Comparison of ENCODE assay signal across 9 cellular contexts in the genomic region with DNA sequence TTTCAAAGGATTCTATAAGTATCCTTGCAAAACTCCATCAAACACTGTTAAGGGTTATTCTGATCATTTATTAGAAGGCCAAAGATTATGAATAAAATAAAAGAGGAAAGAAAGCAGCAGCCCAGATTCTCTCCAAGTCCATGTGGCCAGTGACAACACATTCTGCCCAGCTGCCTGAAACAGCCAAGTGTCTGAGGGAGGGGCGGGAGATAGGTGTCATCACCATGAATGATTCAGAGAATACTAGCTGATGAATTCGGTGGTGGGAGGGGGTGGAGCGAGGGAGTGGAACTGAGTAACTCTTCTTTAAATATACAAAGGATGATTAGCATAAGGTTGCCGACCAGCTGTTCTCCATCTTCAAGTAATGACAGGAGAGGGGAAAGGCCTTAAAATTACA. TPM values are rescaled to one million over a fixed set of nuclear protein-coding genes. Genes with fewer than 3 reads are reported as not detected.
DNase-seq lines count a peak whose midpoint lies in the region; ATAC-seq lines count a peak whose summit lies in the region.
"Had no signal": no experiment of that assay in that cellular context is flagged by ENCODE, and none has a peak within 500 bp of the region (broad histone marks: within the 10 kb centered on the region; RNA-seq: fewer than 3 reads in every experiment).

No MANE protein-coding gene starts in this region.

- H3K27ac Mint-ChIP-seq in T-helper 2 cell treated with Interferon-gamma antibody and Interleukin-4, amounts not matched to agents 5 μg/mL and 100 μg/mL, for 36 hours, result no peak overlapping the region
- no peak overlapping the region for H3K27ac Mint-ChIP-seq in effector memory CD8-positive, alpha-beta T cell

- H3K36me3 Mint-ChIP-seq in T-helper 2 cell treated with Interferon-gamma antibody and Interleukin-4, amounts not matched to agents 5 μg/mL and 100 μg/mL, for 36 hours (ENCODE audit: low read depth), result peaks cover 22% of the 10 kb centered on the region
- H3K36me3 Mint-ChIP-seq in effector memory CD8-positive, alpha-beta T cell (ENCODE audit: insufficient read depth), result no peaks in the 10 kb centered on the region

- intact Hi-C loops in left ventricle myocardium superior (cut with micrococcal nuclease), result no loop called here

- H3K4me3 Mint-ChIP-seq in T-helper 2 cell treated with Interferon-gamma antibody and Interleukin-4, amounts not matched to agents 5 μg/mL and 100 μg/mL, for 36 hours, result no peak overlapping the region
- H3K4me3 Mint-ChIP-seq in effector memory CD8-positive, alpha-beta T cell, result no peak overlapping the region

- H3K4me1 Mint-ChIP-seq in T-helper 2 cell treated with Interferon-gamma antibody and Interleukin-4, amounts not matched to agents 5 μg/mL and 100 μg/mL, for 36 hours (ENCODE audit: low read depth), result peaks cover 32% of the 10 kb centered on the region
- H3K4me1 Mint-ChIP-seq in effector memory CD8-positive, alpha-beta T cell (ENCODE audit: low read depth in 2 of 2), result no peaks in the 10 kb centered on the region

- peak; percentile 57 for DNase-seq in T-helper 2 cell treated with Interferon-gamma antibody and Interleukin-4, amounts not matched to agents 5 μg/mL and 100 μg/mL, for 36 hours (ENCODE audit: low spot score)
- DNase-seq in T-helper 2 cell, result no peak
- DNase-seq in activated CD4-positive, alpha-beta T cell treated with anti-CD3 and anti-CD28 coated beads, Interleukin-2, amount 50 U/mL, for 48 hours, result peak; percentile 24 to 29
- DNase-seq in left ventricle myocardium superior, result peak; percentile 48
- DNase-seq in stimulated activated CD8-positive, alpha-beta memory T cell treated with anti-CD3 and anti-CD28 coated beads, Interleukin-4, amount 100 ng/mL, for 24 hours (ENCODE audit: low read depth), result peak; percentile 3
- DNase-seq in effector memory CD8-positive, alpha-beta T cell, result no peak
- no peak for DNase-seq in SHP77 (lab: John Stamatoyannopoulos, UW)
- DNase-seq: lower lobe of right lung had no signal

- no peaks in the 10 kb centered on the region for H3K9me3 Mint-ChIP-seq in T-helper 2 cell treated with Interferon-gamma antibody and Interleukin-4, amounts not matched to agents 5 μg/mL and 100 μg/mL, for 36 hours
- no peaks in the 10 kb centered on the region for H3K9me3 Mint-ChIP-seq in effector memory CD8-positive, alpha-beta T cell

- ATAC-seq in left ventricle myocardium superior (peak; percentile 71), HG02852 (IDR thresholded peaks at IDR 0.05; ENCODE audit: unreplicated experiment) (no peak)
- ATAC-seq in effector memory CD8-positive, alpha-beta T cell (replicated peaks), result no peak

- no peaks in the 10 kb centered on the region for H3K27me3 Mint-ChIP-seq in T-helper 2 cell treated with Interferon-gamma antibody and Interleukin-4, amounts not matched to agents 5 μg/mL and 100 μg/mL, for 36 hours (ENCODE audit: low read depth)
- H3K27me3 Mint-ChIP-seq in effector memory CD8-positive, alpha-beta T cell, result peaks cover 0 to 5% of the 10 kb centered on the region in 2 donors

RNA-seq across cellular contexts. Expression of a gene that starts 21.2 kb away (rescaled TPM):
- 38.6 TPM for total RNA-seq in left ventricle myocardium superior

Comparison
In these comparisons a context has a peak if more than half of its experiments do, and no peak if none do; other contexts are left out.
1. DNase-seq: peak in T-helper 2 cell treated with Interferon-gamma antibody and Interleukin-4, amounts not matched to agents 5 μg/mL and 100 μg/mL, for 36 hours (single experiment), activated CD4-positive, alpha-beta T cell treated with anti-CD3 and anti-CD28 coated beads, Interleukin-2, amount 50 U/mL, for 48 hours (2 of 2), left ventricle myocardium superior (single experiment) and stimulated activated CD8-positive, alpha-beta memory T cell treated with anti-CD3 and anti-CD28 coated beads, Interleukin-4, amount 100 ng/mL, for 24 hours (single experiment); none in T-helper 2 cell (0 of 5), effector memory CD8-positive, alpha-beta T cell (0 of 3) and SHP77 (0 of 2).